1 cellular context compared by ENCODE assay signal in the genomic region with DNA sequence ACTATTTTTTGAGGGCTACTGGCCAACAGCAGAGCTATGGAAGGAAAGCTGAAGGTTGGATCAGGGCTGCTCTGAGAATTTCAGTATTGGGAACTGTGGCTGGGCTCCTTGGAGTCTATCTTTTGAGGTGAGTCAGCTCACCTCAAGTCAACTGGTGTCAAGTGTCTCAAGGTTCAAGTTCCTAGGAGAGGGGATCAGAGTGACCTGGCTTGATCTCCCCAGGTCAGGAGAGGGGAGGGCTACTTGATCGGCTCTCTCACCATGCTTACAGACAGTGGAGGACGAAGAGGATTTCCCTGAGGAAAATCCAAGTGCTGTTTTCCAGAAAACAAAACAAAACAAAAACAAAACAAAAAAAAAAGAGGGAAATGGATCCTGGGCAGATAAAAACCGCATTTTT.
TF ChIP-seq lines count a peak whose summit lies in the region.

No MANE protein-coding gene starts in this region.

TF ChIP-seq in WTC11, 78 proteins besides CTCF, POLR2A, EP300 and RAD21 (continued from another document):
- TF ChIP-seq, protein P1, sequence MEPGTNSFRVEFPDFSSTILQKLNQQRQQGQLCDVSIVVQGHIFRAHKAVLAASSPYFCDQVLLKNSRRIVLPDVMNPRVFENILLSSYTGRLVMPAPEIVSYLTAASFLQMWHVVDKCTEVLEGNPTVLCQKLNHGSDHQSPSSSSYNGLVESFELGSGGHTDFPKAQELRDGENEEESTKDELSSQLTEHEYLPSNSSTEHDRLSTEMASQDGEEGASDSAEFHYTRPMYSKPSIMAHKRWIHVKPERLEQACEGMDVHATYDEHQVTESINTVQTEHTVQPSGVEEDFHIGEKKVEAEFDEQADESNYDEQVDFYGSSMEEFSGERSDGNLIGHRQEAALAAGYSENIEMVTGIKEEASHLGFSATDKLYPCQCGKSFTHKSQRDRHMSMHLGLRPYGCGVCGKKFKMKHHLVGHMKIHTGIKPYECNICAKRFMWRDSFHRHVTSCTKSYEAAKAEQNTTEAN (CRISPR knock-in tag; IDR thresholded peaks at IDR 0.05): no peak
- TF ChIP-seq MLX (CRISPR knock-in tag; IDR thresholded peaks at IDR 0.05) (no peak), ZBTB21 (CRISPR knock-in tag; IDR thresholded peaks at IDR 0.05; ENCODE audit: borderline replicate concordance) (no peak), AR (CRISPR knock-in tag; IDR thresholded peaks at IDR 0.05) (no peak), ARID4B (CRISPR knock-in tag; IDR thresholded peaks at IDR 0.05; ENCODE audit: borderline replicate concordance) (no peak), GRHL2 (CRISPR knock-in tag; IDR thresholded peaks at IDR 0.05; ENCODE audit: insufficient replicate concordance, severe bottlenecking) (no peak), STAT6 (CRISPR knock-in tag; conservative IDR thresholded peaks at IDR 0.05; ENCODE audit: low read depth) (no peak)
- TF ChIP-seq, protein P2, sequence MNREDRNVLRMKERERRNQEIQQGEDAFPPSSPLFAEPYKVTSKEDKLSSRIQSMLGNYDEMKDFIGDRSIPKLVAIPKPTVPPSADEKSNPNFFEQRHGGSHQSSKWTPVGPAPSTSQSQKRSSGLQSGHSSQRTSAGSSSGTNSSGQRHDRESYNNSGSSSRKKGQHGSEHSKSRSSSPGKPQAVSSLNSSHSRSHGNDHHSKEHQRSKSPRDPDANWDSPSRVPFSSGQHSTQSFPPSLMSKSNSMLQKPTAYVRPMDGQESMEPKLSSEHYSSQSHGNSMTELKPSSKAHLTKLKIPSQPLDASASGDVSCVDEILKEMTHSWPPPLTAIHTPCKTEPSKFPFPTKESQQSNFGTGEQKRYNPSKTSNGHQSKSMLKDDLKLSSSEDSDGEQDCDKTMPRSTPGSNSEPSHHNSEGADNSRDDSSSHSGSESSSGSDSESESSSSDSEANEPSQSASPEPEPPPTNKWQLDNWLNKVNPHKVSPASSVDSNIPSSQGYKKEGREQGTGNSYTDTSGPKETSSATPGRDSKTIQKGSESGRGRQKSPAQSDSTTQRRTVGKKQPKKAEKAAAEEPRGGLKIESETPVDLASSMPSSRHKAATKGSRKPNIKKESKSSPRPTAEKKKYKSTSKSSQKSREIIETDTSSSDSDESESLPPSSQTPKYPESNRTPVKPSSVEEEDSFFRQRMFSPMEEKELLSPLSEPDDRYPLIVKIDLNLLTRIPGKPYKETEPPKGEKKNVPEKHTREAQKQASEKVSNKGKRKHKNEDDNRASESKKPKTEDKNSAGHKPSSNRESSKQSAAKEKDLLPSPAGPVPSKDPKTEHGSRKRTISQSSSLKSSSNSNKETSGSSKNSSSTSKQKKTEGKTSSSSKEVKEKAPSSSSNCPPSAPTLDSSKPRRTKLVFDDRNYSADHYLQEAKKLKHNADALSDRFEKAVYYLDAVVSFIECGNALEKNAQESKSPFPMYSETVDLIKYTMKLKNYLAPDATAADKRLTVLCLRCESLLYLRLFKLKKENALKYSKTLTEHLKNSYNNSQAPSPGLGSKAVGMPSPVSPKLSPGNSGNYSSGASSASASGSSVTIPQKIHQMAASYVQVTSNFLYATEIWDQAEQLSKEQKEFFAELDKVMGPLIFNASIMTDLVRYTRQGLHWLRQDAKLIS (CRISPR knock-in tag; IDR thresholded peaks at IDR 0.05; ENCODE audit: borderline replicate concordance): no peak
- TF ChIP-seq, protein P3, sequence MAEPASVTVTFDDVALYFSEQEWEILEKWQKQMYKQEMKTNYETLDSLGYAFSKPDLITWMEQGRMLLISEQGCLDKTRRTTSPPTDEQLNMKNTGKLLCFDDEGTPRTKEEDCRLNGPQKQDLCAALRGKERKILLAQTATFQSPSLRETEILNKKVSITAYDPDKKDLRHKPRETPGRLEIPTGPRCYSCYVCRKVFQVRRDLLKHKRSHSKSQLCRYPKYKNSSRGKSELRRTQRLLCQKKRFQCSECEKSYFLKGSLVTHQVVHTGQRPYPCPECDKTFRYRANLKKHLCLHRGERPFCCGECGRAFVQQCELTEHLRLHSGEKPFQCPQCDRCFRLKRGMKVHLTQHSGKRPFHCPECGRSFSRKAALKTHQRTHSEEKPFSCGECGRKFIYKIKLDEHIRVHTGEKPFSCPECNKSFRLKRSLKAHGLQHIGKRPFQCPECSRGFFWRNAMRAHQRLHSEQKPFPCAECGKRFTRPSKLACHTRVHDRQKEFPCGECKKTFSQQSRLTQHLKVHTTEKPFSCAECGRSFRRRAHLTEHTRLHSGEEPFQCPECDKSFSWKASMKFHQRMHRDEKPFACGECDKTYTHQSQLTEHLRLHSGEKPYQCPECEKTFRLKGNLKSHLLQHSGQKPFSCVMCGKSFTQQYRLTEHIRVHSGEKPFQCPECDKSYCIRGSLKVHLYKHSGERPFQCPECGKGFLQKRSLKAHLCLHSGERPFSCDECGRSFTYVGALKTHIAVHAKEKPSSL (CRISPR knock-in tag; conservative IDR thresholded peaks at IDR 0.05): no peak
- TF ChIP-seq, protein P4, sequence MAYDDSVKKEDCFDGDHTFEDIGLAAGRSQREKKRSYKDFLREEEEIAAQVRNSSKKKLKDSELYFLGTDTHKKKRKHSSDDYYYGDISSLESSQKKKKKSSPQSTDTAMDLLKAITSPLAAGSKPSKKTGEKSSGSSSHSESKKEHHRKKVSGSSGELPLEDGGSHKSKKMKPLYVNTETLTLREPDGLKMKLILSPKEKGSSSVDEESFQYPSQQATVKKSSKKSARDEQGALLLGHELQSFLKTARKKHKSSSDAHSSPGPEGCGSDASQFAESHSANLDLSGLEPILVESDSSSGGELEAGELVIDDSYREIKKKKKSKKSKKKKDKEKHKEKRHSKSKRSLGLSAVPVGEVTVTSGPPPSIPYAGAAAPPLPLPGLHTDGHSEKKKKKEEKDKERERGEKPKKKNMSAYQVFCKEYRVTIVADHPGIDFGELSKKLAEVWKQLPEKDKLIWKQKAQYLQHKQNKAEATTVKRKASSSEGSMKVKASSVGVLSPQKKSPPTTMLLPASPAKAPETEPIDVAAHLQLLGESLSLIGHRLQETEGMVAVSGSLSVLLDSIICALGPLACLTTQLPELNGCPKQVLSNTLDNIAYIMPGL (CRISPR knock-in tag; IDR thresholded peaks at IDR 0.05): no peak
TF ChIP-seq in WTC11: peak in this region for 0.
